14 cellular contexts compared by ENCODE assay signal in the genomic region with DNA sequence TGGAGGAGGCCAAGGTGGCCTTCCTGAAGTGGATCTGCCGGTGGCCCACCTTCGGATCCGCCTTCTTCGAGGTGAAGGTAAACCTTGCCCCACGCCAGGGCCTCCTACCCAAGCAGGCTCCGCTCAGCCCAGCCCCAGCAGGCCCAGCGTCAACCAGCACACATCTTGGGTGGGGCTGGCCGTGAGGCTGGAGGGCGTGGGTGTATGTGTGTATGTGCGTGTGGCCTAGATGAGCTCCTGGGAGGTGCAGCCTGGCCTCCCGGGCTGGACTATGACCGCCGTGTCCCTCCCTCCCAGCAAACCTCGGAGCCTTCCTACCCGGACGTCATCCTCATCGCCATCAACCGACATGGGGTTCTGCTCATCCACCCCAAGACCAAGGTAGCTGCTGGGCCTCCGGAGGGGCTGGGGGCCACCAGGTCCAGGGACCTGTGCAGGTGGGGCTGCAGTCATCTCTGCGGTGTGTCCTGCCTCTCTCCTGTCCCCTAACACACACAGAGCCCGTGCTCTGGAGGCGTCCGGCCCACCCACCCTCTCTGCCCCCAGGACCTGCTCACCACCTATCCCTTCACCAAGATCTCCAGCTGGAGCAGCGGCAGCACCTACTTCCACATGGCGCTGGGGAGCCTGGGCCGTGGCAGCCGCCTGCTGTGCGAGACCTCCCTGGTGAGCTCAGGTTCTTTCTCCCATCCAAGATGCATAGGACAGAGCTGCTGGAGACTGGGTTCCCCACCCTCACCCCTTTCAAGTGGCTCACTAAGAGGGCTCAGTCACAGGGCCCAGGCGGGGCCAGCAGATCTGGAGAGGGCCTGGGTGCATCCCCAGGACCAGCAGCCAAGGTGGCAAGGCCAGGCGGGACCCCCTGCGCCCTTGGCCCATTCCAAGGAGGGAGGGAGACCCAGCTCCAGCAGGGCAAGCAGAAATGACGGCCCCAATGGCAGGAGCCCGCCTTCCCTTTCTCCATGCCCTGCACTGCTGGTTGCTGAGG. TPM values are rescaled to one million over a fixed set of nuclear protein-coding genes. Genes with fewer than 3 reads are reported as not detected.
A peak's percentile ranks its signal among the peaks of the same experiment; 100 is the strongest.
DNase-seq lines count a peak whose midpoint lies in the region; ATAC-seq and TF ChIP-seq lines count a peak whose summit lies in the region.
"Had no signal": no experiment of that assay in that cellular context is flagged by ENCODE, and none has a peak within 500 bp of the region (broad histone marks: within the 10 kb centered on the region; RNA-seq: fewer than 3 reads in every experiment).

No MANE protein-coding gene starts in this region.

- peak overlapping the region; percentile 61 to 92 for H3K27ac ChIP-seq in lung (ENCODE audit: low read depth in 1 of 2, low read length in 1 of 2)
- H3K27ac ChIP-seq in stomach smooth muscle (ENCODE audit: low read length), result peak overlapping the region; percentile 78
- H3K27ac ChIP-seq in foreskin keratinocyte, result no peak overlapping the region

- no peaks in the 10 kb centered on the region for H3K27me3 ChIP-seq in lung (ENCODE audit: control insufficient read depth, insufficient read depth)
- no peaks in the 10 kb centered on the region for H3K27me3 ChIP-seq in stomach smooth muscle (ENCODE audit: control insufficient read depth in 1 of 2, insufficient read depth in 2 of 2, low read length in 2 of 2)
- H3K27me3 ChIP-seq in foreskin keratinocyte, result no peaks in the 10 kb centered on the region

- WGBS in lung, 2 donors, result 90 to 95% methylated on average over 31 to 33 of the region's 33 CpGs

- TF ChIP-seq CTCF in activated B cell treated with CpG ODN at 0.5 μM for 24 hours (IDR thresholded peaks at IDR 0.05), result no peak
- TF ChIP-seq CTCF in lung (IDR thresholded peaks at IDR 0.05; ENCODE audit: control extremely low read depth, extremely low read depth), result no peak
- no peak for TF ChIP-seq CTCF in foreskin keratinocyte (conservative IDR thresholded peaks at IDR 0.05)

- H3K27ac Mint-ChIP-seq in activated CD4-positive, alpha-beta T cell treated with anti-CD3 and anti-CD28 coated beads, Interleukin-2, amount 10 ng/mL, durations not matched to agents 7 days and 5 days, result peak overlapping the region; percentile 75
- peak overlapping the region; percentile 72 for H3K27ac Mint-ChIP-seq in activated B cell treated with CpG ODN at 0.5 μM for 24 hours

- intact Hi-C loops in activated B cell treated with CpG ODN at 0.5 μM for 24 hours (cut with micrococcal nuclease), result loop anchor here (10.0 kb wide), 1 partner anchor 552 kb away; no protein-coding TSS in a partner anchor

- H3K4me3 ChIP-seq in lung, result no peak overlapping the region
- no peak overlapping the region for H3K4me3 ChIP-seq in stomach smooth muscle (ENCODE audit: low read length in 2 of 2)

- peaks cover 0 to 56% of the 10 kb centered on the region in 2 donors for H3K4me1 ChIP-seq in lung (ENCODE audit: control insufficient read depth in 2 of 2, insufficient read depth in 2 of 2, low read length in 2 of 2)
- peaks cover 66% of the 10 kb centered on the region for H3K4me1 ChIP-seq in stomach smooth muscle (ENCODE audit: control insufficient read depth, insufficient read depth, low read length)
- H3K4me1 ChIP-seq in foreskin keratinocyte, result peaks cover 6% of the 10 kb centered on the region

- H3K9me3 ChIP-seq in lung (ENCODE audit: control insufficient read depth in 2 of 2, insufficient read depth in 1 of 2, low read length in 1 of 2) (no peaks in the 10 kb centered on the region), stomach smooth muscle (ENCODE audit: control insufficient read depth in 2 of 2, low read length in 2 of 2) (no peaks in the 10 kb centered on the region)

- no peaks in the 10 kb centered on the region for H3K27me3 Mint-ChIP-seq in activated CD4-positive, alpha-beta T cell treated with anti-CD3 and anti-CD28 coated beads, Interleukin-2, amount 10 ng/mL, durations not matched to agents 7 days and 5 days
- no peaks in the 10 kb centered on the region for H3K27me3 Mint-ChIP-seq in activated B cell treated with CpG ODN at 0.5 μM for 24 hours

- POLR2A ChIA-PET in activated CD4-positive, alpha-beta T cell treated with anti-CD3 and anti-CD28 coated beads, Interleukin-2, amount 10 ng/mL, durations not matched to agents 7 days and 5 days (lab: Charles Lee), result no interaction called here
- POLR2A ChIA-PET in activated B cell treated with CpG ODN at 0.5 μM for 24 hours (lab: Charles Lee), result no interaction called here

- H3K4me3 Mint-ChIP-seq in activated CD4-positive, alpha-beta T cell treated with anti-CD3 and anti-CD28 coated beads, Interleukin-2, amount 10 ng/mL, durations not matched to agents 7 days and 5 days, result no peak overlapping the region
- peak overlapping the region; percentile 50 for H3K4me3 Mint-ChIP-seq in activated B cell treated with CpG ODN at 0.5 μM for 24 hours

- H3K4me1 Mint-ChIP-seq in activated CD4-positive, alpha-beta T cell treated with anti-CD3 and anti-CD28 coated beads, Interleukin-2, amount 10 ng/mL, durations not matched to agents 7 days and 5 days, result peaks cover 51% of the 10 kb centered on the region
- H3K4me1 Mint-ChIP-seq in activated B cell treated with CpG ODN at 0.5 μM for 24 hours, result peaks cover 98% of the 10 kb centered on the region

- CTCF ChIA-PET in activated CD4-positive, alpha-beta T cell treated with anti-CD3 and anti-CD28 coated beads, Interleukin-2, amount 10 ng/mL, durations not matched to agents 7 days and 5 days (lab: Charles Lee), result interaction anchor here (0.7 to 2.0 kb wide), 3 partner anchors 10 to 100 kb away, joined by 3 to 4 read pairs (median 3); no protein-coding TSS in a partner anchor
- CTCF ChIA-PET in activated B cell treated with CpG ODN at 0.5 μM for 24 hours (lab: Charles Lee), result interaction anchor here (6.2 kb wide), 1 partner anchor 45 kb away, joined by 41 read pairs; no protein-coding TSS in a partner anchor

- no peaks in the 10 kb centered on the region for H3K9me3 Mint-ChIP-seq in activated CD4-positive, alpha-beta T cell treated with anti-CD3 and anti-CD28 coated beads, Interleukin-2, amount 10 ng/mL, durations not matched to agents 7 days and 5 days
- H3K9me3 Mint-ChIP-seq in activated B cell treated with CpG ODN at 0.5 μM for 24 hours, result no peaks in the 10 kb centered on the region

- ATAC-seq in activated B cell treated with CpG ODN at 0.5 μM for 24 hours (ENCODE audit: low read depth), result no peak
- no peak for ATAC-seq in lung (ENCODE audit: insufficient read depth, low FRiP score)
- ATAC-seq in foreskin keratinocyte, result no peak

- no peak for DNase-seq in activated CD4-positive, alpha-beta T cell treated with anti-CD3 and anti-CD28 coated beads, Interleukin-2, amount 10 ng/mL, durations not matched to agents 7 days and 5 days
- DNase-seq in activated CD4-positive, alpha-beta T cell treated with anti-CD3 and anti-CD28 coated beads, Interleukin-2, amount 50 U/mL, for 48 hours, result no peak
- DNase-seq in activated B cell treated with CpG ODN at 0.5 μM for 24 hours (no peak), lung (ENCODE audit: low spot score) (no peak), foreskin keratinocyte (no peak), DMS53 (lab: John Stamatoyannopoulos, UW) (no peak), SHP77 (lab: John Stamatoyannopoulos, UW) (no peak)
- DNase-seq: 8988T; activated CD4-positive, alpha-beta T cell treated with anti-CD3 and anti-CD28 coated beads for 4 hours; mammary epithelial cell; NCI-H1436 treated with DMSO at 0.1 percent for 48 hours had no signal

- peaks cover 3% of the 10 kb centered on the region for H3K36me3 Mint-ChIP-seq in activated CD4-positive, alpha-beta T cell treated with anti-CD3 and anti-CD28 coated beads, Interleukin-2, amount 10 ng/mL, durations not matched to agents 7 days and 5 days (ENCODE audit: low read depth)
- H3K36me3 Mint-ChIP-seq in activated B cell treated with CpG ODN at 0.5 μM for 24 hours (ENCODE audit: low read depth), result no peaks in the 10 kb centered on the region

- H3K36me3 ChIP-seq in lung (ENCODE audit: control insufficient read depth in 2 of 2, insufficient read depth in 2 of 2, low read length in 2 of 2), result peaks cover 0 to 12% of the 10 kb centered on the region in 2 donors
- H3K36me3 ChIP-seq in stomach smooth muscle (ENCODE audit: control insufficient read depth in 2 of 2, insufficient read depth in 2 of 2, low read length in 2 of 2), result peaks cover 8 to 17% of the 10 kb centered on the region in 2 donors

- no peak overlapping the region for H3K9ac ChIP-seq in stomach smooth muscle (ENCODE audit: low read length in 2 of 2)

RNA-seq across cellular contexts. Expression of a gene that starts 9.4 kb away (rescaled TPM):
- not detected for total RNA-seq in activated CD4-positive, alpha-beta T cell treated with anti-CD3 and anti-CD28 coated beads, Interleukin-2, amount 10 ng/mL, durations not matched to agents 7 days and 5 days
- not detected in 2 replicates for total RNA-seq in activated B cell treated with CpG ODN at 0.5 μM for 24 hours
- total RNA-seq in lung, result under 1 TPM in 1 of 2 donors, not detected in 1; 0.40 TPM
- polyA plus RNA-seq in lung, result 1 to 10 TPM in 1 of 2 donors, under 1 TPM in 1; 0.30 to 1.4 TPM
- not detected in 2 replicates for total RNA-seq in foreskin keratinocyte
- not detected in 2 replicates for polyA plus RNA-seq in foreskin keratinocyte
- total RNA-seq: glomerular endothelial cell, H4, mammary epithelial cell had no signal
- polyA plus RNA-seq: mammary epithelial cell had no signal

RNA-seq across cellular contexts. Expression of a gene that starts 38.8 kb away (rescaled TPM):
- 10 to 100 TPM; 34.2 to 36.4 TPM for total RNA-seq in activated CD4-positive, alpha-beta T cell treated with anti-CD3 and anti-CD28 coated beads, Interleukin-2, amount 10 ng/mL, durations not matched to agents 7 days and 5 days
- 5.1 and 5.3 TPM in 2 replicates for total RNA-seq in activated B cell treated with CpG ODN at 0.5 μM for 24 hours
- total RNA-seq in lung, result 100 to 1,000 TPM in 1 of 2 donors, 10 to 100 TPM in 1; 22.2 to 111 TPM
- polyA plus RNA-seq in lung, result 100 to 1,000 TPM in 1 of 2 donors, 10 to 100 TPM in 1; 49.6 to 138 TPM
- total RNA-seq in foreskin keratinocyte, result 0.17 and 0.18 TPM in 2 replicates
- polyA plus RNA-seq in foreskin keratinocyte, result 0.24 and 0.30 TPM in 2 replicates
